ENCODE assay signal across 20 cellular contexts in genomic region chr5:180601591-180602480, GRCh38. TPM values are rescaled to one million over a fixed set of nuclear protein-coding genes. Genes with fewer than 3 reads are reported as not detected.
A peak's percentile ranks its signal among the peaks of the same experiment; 100 is the strongest.
DNase-seq lines count a peak whose midpoint lies in the region; ATAC-seq and TF ChIP-seq lines count a peak whose summit lies in the region.
"Had no signal": no experiment of that assay in that cellular context is flagged by ENCODE, and none has a peak within 500 bp of the region (broad histone marks: within the 10 kb centered on the region; RNA-seq: fewer than 3 reads in every experiment).

No MANE protein-coding gene starts in this region.

- DNase-seq in Daoy (ENCODE audit: low read depth) (peak; percentile 3), GM20000 (ENCODE audit: low spot score) (peak; percentile 18), head of caudate nucleus (peak in 35 of 42 donors; percentile 20 to 85 (median 53)), sciatic nerve (ENCODE audit: low spot score) (peak; percentile 43), NCI-H446 (lab: John Stamatoyannopoulos, UW) (no peak)
- DNase-seq in activated T-cell treated with anti-CD3 and anti-CD28 coated beads, Interleukin-2, amount 50 U/mL, for 72 hours, result no peak
- DNase-seq: activated CD4-positive, alpha-beta T cell treated with anti-CD3 and anti-CD28 coated beads for 36 hours; erythroblast; MG63; NCI-H2227 treated with DMSO at 0.1 percent for 48 hours; stimulated activated CD8-positive, alpha-beta memory T cell treated with anti-CD3 and anti-CD28 coated beads, Interleukin-4, amount 100 ng/mL, for 48 hours had no signal

- ATAC-seq in sciatic nerve, result no peak
- ATAC-seq in GM19452 (IDR thresholded peaks at IDR 0.05; ENCODE audit: unreplicated experiment), result no peak
- no peak for ATAC-seq in activated T-cell treated with anti-CD3 and anti-CD28 coated beads, Interleukin-2, amount 50 U/mL, for 72 hours (replicated peaks in 1 of 2)
- ATAC-seq: activated CD4-positive, alpha-beta T cell treated with anti-CD3 and anti-CD28 coated beads for 36 hours; activated naive CD4-positive, alpha-beta T cell treated with anti-CD3 and anti-CD28 coated beads, Interleukin-2, amount 50 U/mL, for 72 hours; body of pancreas; GM12878; Panc1 had no signal

- no peak overlapping the region for H3K27ac Mint-ChIP-seq in activated T-cell treated with anti-CD3 and anti-CD28 coated beads, Interleukin-2, amount 50 U/mL, for 72 hours
- H3K27ac Mint-ChIP-seq: activated CD4-positive, alpha-beta T cell treated with anti-CD3 and anti-CD28 coated beads for 36 hours; activated naive CD4-positive, alpha-beta T cell treated with anti-CD3 and anti-CD28 coated beads, Interleukin-2, amount 50 U/mL, for 72 hours; dendritic cell treated with granulocyte-macrophage colony-stimulating factor and Interleukin-4, amounts not matched to agents 40 ng/mL and 50 ng/mL, for 4 days had no signal

- TF ChIP-seq CTCF in GM20000 (IDR thresholded peaks at IDR 0.05; ENCODE audit: extremely low read depth, missing control alignments), result no peak

- H3K27me3 Mint-ChIP-seq in activated T-cell treated with anti-CD3 and anti-CD28 coated beads, Interleukin-2, amount 50 U/mL, for 72 hours (ENCODE audit: low read depth), result peaks cover 8% of the 10 kb centered on the region
- H3K27me3 Mint-ChIP-seq: activated CD4-positive, alpha-beta T cell treated with anti-CD3 and anti-CD28 coated beads for 36 hours; dendritic cell treated with granulocyte-macrophage colony-stimulating factor and Interleukin-4, amounts not matched to agents 40 ng/mL and 50 ng/mL, for 4 days had no signal

- no peak overlapping the region for H3K4me3 Mint-ChIP-seq in activated T-cell treated with anti-CD3 and anti-CD28 coated beads, Interleukin-2, amount 50 U/mL, for 72 hours
- H3K4me3 Mint-ChIP-seq: activated CD4-positive, alpha-beta T cell treated with anti-CD3 and anti-CD28 coated beads for 36 hours; dendritic cell treated with granulocyte-macrophage colony-stimulating factor and Interleukin-4, amounts not matched to agents 40 ng/mL and 50 ng/mL, for 4 days had no signal

- no peaks in the 10 kb centered on the region for H3K36me3 Mint-ChIP-seq in activated T-cell treated with anti-CD3 and anti-CD28 coated beads, Interleukin-2, amount 50 U/mL, for 72 hours (ENCODE audit: insufficient read depth in 2 of 2)
- H3K36me3 Mint-ChIP-seq: activated naive CD4-positive, alpha-beta T cell treated with anti-CD3 and anti-CD28 coated beads, Interleukin-2, amount 50 U/mL, for 72 hours had no signal

- H3K4me1 Mint-ChIP-seq in activated T-cell treated with anti-CD3 and anti-CD28 coated beads, Interleukin-2, amount 50 U/mL, for 72 hours (ENCODE audit: low read depth), result peaks cover 14% of the 10 kb centered on the region
- H3K4me1 Mint-ChIP-seq: activated CD4-positive, alpha-beta T cell treated with anti-CD3 and anti-CD28 coated beads for 36 hours had no signal

- H3K9me3 Mint-ChIP-seq in activated T-cell treated with anti-CD3 and anti-CD28 coated beads, Interleukin-2, amount 50 U/mL, for 72 hours, result no peaks in the 10 kb centered on the region
- H3K9me3 Mint-ChIP-seq: activated naive CD4-positive, alpha-beta T cell treated with anti-CD3 and anti-CD28 coated beads, Interleukin-2, amount 50 U/mL, for 72 hours; dendritic cell treated with granulocyte-macrophage colony-stimulating factor and Interleukin-4, amounts not matched to agents 40 ng/mL and 50 ng/mL, for 4 days had no signal

- intact Hi-C loops in head of caudate nucleus (cut with DNase I) (no loop called here), sciatic nerve (cut with DNase I) (no loop called here)

RNA-seq across cellular contexts. Expression of gene SCGB3A1, which starts 10.5 kb away (rescaled TPM):
- total RNA-seq in Daoy (2014; rRNA removed; shearing (Covaris generic)), result not detected in 2 replicates
- not detected for total RNA-seq in sciatic nerve
- total RNA-seq in activated T-cell treated with anti-CD3 and anti-CD28 coated beads, Interleukin-2, amount 50 U/mL, for 72 hours, result not detected
- total RNA-seq: activated CD4-positive, alpha-beta T cell treated with anti-CD3 and anti-CD28 coated beads for 36 hours; activated naive CD4-positive, alpha-beta T cell treated with anti-CD3 and anti-CD28 coated beads, Interleukin-2, amount 50 U/mL, for 72 hours; body of pancreas; G401; smooth muscle cell; subcutaneous adipose tissue had no signal

RNA-seq across cellular contexts. Expression of gene FLT4, which starts 47.6 kb away (rescaled TPM):
- total RNA-seq in Daoy (2014; rRNA removed; shearing (Covaris generic)), result 10.2 and 24.6 TPM in 2 replicates
- total RNA-seq in sciatic nerve, result 11.7 TPM
- 1 to 10 TPM in 1 of 2 donors, under 1 TPM in 1; 0.79 to 1.7 TPM for total RNA-seq in activated T-cell treated with anti-CD3 and anti-CD28 coated beads, Interleukin-2, amount 50 U/mL, for 72 hours
- total RNA-seq: GM12878, smooth muscle cell had no signal

Comparison
In these comparisons a context has a peak if more than half of its experiments do, and no peak if none do; other contexts are left out.
1. DNase-seq: peak in Daoy (single experiment), GM20000 (single experiment), head of caudate nucleus (35 of 42) and sciatic nerve (single experiment); none in NCI-H446 (0 of 2) and activated T-cell treated with anti-CD3 and anti-CD28 coated beads, Interleukin-2, amount 50 U/mL, for 72 hours (0 of 2).